Comparison of ENCODE assay signal across 1 cellular context in genomic region chr10:130871406-130871805, GRCh38.
TF ChIP-seq lines count a peak whose summit lies in the region.

No MANE protein-coding gene starts in this region.

TF ChIP-seq in HepG2, 621 proteins besides CTCF, POLR2A, EP300 and RAD21 (continued from another document):
- TF ChIP-seq ZNF710 (CRISPR knock-in tag; IDR thresholded peaks at IDR 0.05; ENCODE audit: borderline replicate concordance) = no peak
- no peak for TF ChIP-seq RBM39 (IDR thresholded peaks at IDR 0.05; ENCODE audit: low read depth, low read length, poor library complexity, severe bottlenecking)
- TF ChIP-seq WIZ (CRISPR knock-in tag; IDR thresholded peaks at IDR 0.05) = no peak
- no peak for TF ChIP-seq MAF1 (CRISPR knock-in tag; IDR thresholded peaks at IDR 0.05; ENCODE audit: borderline replicate concordance)
- no peak for TF ChIP-seq AKAP8 (CRISPR knock-in tag; IDR thresholded peaks at IDR 0.05)
- no peak for TF ChIP-seq ZBTB8A (CRISPR knock-in tag; IDR thresholded peaks at IDR 0.05; ENCODE audit: borderline replicate concordance, low read depth)
- no peak for TF ChIP-seq CENPX (CRISPR knock-in tag; IDR thresholded peaks at IDR 0.05)
- no peak for TF ChIP-seq ZNF281 (CRISPR knock-in tag; IDR thresholded peaks at IDR 0.05; ENCODE audit: borderline replicate concordance)
- TF ChIP-seq ZNF142 (CRISPR knock-in tag; IDR thresholded peaks at IDR 0.05) = no peak
- TF ChIP-seq ZSCAN25 (CRISPR knock-in tag; IDR thresholded peaks at IDR 0.05) = no peak
- no peak for TF ChIP-seq ZNF317 (CRISPR knock-in tag; IDR thresholded peaks at IDR 0.05)
- no peak for TF ChIP-seq TP53 (CRISPR knock-in tag; conservative IDR thresholded peaks at IDR 0.05)
- no peak for TF ChIP-seq PHB2 (IDR thresholded peaks at IDR 0.05; ENCODE audit: partially characterized antibody)
- no peak for TF ChIP-seq TERF1 (CRISPR knock-in tag; IDR thresholded peaks at IDR 0.05)
